ENCODE assay signal across 8 cellular contexts in the genomic region with DNA sequence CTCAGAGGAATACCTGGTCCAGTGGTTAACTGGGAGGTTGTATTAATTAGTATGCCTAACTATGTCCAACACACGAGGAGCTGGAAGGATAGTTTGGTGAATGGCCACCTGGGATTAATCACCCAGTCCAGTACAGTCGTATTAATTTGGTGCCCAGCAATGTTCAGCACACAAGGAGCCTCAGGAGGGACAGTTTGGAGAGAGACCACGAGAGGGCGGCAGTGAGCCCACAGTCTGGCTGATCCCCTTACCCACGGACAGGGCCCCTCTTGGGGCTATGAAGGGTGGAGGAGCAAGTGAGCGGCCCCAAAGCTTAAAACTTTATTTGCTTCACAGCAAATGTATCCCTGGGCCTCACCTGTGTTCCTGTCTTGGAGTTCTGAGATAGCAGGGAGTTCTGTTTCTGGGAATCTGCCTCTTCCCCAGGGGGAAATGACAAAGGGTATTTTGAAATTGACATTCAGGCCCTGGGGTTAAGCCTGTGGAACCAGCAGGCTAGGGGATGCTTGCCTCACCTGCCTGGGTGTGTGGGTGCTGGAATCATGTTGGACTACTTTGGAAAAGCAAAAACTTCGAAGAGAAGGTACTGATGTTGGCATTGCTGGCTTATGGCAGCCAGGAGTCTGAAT.
DNase-seq lines count a peak whose midpoint lies in the region; ATAC-seq and TF ChIP-seq lines count a peak whose summit lies in the region.

No MANE protein-coding gene starts in this region.

- ATAC-seq in psoas muscle (peak in 1 of 4 donors; percentile 61), GM21515 (IDR thresholded peaks at IDR 0.05; ENCODE audit: unreplicated experiment) (no peak)

- H3K27ac ChIP-seq in psoas muscle = no peak overlapping the region

- DNase-seq in NK-92 treated with Interleukin-12 subunit alpha and Interleukin-12 subunit beta, amount 100 ng/mL, for 24 hours (lab: John Stamatoyannopoulos, UW) = peak; percentile 16
- DNase-seq in NK-92 (lab: John Stamatoyannopoulos, UW; ENCODE audit: unreplicated experiment) = no peak
- DNase-seq in NCI-H2227 (lab: John Stamatoyannopoulos, UW; ENCODE audit: unreplicated experiment) = peak; percentile 54
- DNase-seq in activated T-cell treated with anti-CD3 and anti-CD28 coated beads, Interleukin-2, amount 50 U/mL, for 1 hour = peak; percentile 24
- DNase-seq in globus pallidus (ENCODE audit: low spot score) = peak; percentile 16
- peak in 1 of 2 donors; percentile 18 for DNase-seq in psoas muscle
- no peak for DNase-seq in NCI-H446 treated with DMSO at 0.1 percent for 48 hours (lab: John Stamatoyannopoulos, UW)

- peaks cover 0 to 5% (median 0%) of the 10 kb centered on the region in 3 donors for H3K27me3 ChIP-seq in psoas muscle (ENCODE audit: insufficient read depth in 3 of 3, low read length in 2 of 3)

- H3K36me3 ChIP-seq in psoas muscle (ENCODE audit: insufficient read depth in 1 of 2, low read depth in 1 of 2) = no peaks in the 10 kb centered on the region

- intact Hi-C loops in psoas muscle (cut with DNase I) = loop anchor here in 1 of 2 donors (10.0 kb wide), 1 partner anchor 154 kb away; no protein-coding TSS in a partner anchor

- WGBS in psoas muscle, 3 donors = 22 to 25% (median 25%) methylated on average over 7 of the region's 7 CpGs

- H3K4me3 ChIP-seq in psoas muscle = no peak overlapping the region

- TF ChIP-seq CTCF in psoas muscle (IDR thresholded peaks at IDR 0.05) = peak; percentile 36

- H3K9me3 ChIP-seq in psoas muscle = no peaks in the 10 kb centered on the region

- H3K4me1 ChIP-seq in psoas muscle = no peaks in the 10 kb centered on the region

Comparison
In these comparisons a context has a peak if more than half of its experiments do, and no peak if none do; other contexts are left out.
1. DNase-seq: peak in NK-92 treated with Interleukin-12 subunit alpha and Interleukin-12 subunit beta, amount 100 ng/mL, for 24 hours (single experiment), NCI-H2227 (single experiment), activated T-cell treated with anti-CD3 and anti-CD28 coated beads, Interleukin-2, amount 50 U/mL, for 1 hour (single experiment) and globus pallidus (single experiment); none in NK-92 (single experiment) and NCI-H446 treated with DMSO at 0.1 percent for 48 hours (single experiment).